ENCODE assay signal across 8 cellular contexts in the genomic region with DNA sequence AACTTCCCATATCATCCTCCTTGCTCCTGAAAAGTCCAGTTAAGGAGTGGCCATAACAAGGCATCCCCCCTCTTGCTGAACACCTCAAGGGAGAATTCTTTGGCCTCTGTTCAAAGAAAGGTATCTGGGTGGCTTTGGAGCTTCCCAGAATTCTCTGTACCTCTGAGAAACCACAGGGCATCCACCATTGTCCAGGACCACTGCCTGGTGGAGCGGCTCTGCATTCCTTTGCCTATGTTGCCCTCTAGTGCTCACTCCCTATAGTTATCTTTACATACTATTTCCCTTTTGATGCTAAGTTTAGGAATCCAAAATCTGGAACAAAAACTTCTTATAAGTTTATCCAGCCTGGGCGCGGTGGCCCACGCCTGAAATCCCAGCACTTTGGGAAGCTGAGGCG. TPM values are rescaled to one million over a fixed set of nuclear protein-coding genes. Genes with fewer than 3 reads are reported as not detected.
DNase-seq lines count a peak whose midpoint lies in the region; ATAC-seq and TF ChIP-seq lines count a peak whose summit lies in the region.

No MANE protein-coding gene starts in this region.

- peaks cover 13% of the 10 kb centered on the region; the same call in 1 of the 2 replicates for H3K4me1 Mint-ChIP-seq in WTC11

- no peaks in the 10 kb centered on the region for H3K4me1 ChIP-seq in right atrium auricular region

- no peak overlapping the region for H3K27ac ChIP-seq in right atrium auricular region

- no peak overlapping the region for H3K4me3 Mint-ChIP-seq in WTC11

- TF ChIP-seq CTCF in BJ (IDR thresholded peaks at IDR 0.05; ENCODE audit: insufficient read depth, low read depth, low read length) (peak; percentile 59), WTC11 (IDR thresholded peaks at IDR 0.05) (peak; percentile 64), right atrium auricular region (IDR thresholded peaks at IDR 0.05) (peak; percentile 28 to 66)

- H3K27me3 ChIP-seq in BJ (ENCODE audit: control insufficient read depth, insufficient read depth, low read length): no peaks in the 10 kb centered on the region; the same call in 1 of the 2 replicates
- no peaks in the 10 kb centered on the region for H3K27me3 ChIP-seq in right atrium auricular region

- no peaks in the 10 kb centered on the region for H3K36me3 ChIP-seq in BJ (ENCODE audit: control insufficient read depth, insufficient read depth, low read length)
- no peaks in the 10 kb centered on the region for H3K36me3 ChIP-seq in right atrium auricular region

- H3K27me3 Mint-ChIP-seq in WTC11 (ENCODE audit: low read depth): no peaks in the 10 kb centered on the region

- H3K27ac Mint-ChIP-seq in WTC11: no peak overlapping the region

- CTCF ChIA-PET in BJ (lab: Yijun Ruan, JAX): interaction anchor here (0.8 to 5.1 kb wide), 15 partner anchors 9 to 843 kb away, joined by 3 to 52 read pairs (median 3); partner anchors contain the start of gene CHD9
- CTCF ChIA-PET in WTC11 (lab: Charles Lee): interaction anchor here (0.6 to 2.4 kb wide), 30 partner anchors 11 to 953 kb away, joined by 3 to 28 read pairs (median 4); partner anchors contain the start of gene CHD9NB

- POLR2A ChIA-PET in BJ (lab: Charles Lee): no interaction called here
- POLR2A ChIA-PET in WTC11 (lab: Charles Lee): no interaction called here

- DNase-seq in BJ (ENCODE audit: low read depth) (no peak), GM19240 (ENCODE audit: insufficient read length, low spot score) (peak; percentile 17), NCI-H2081 (lab: John Stamatoyannopoulos, UW) (peak; percentile 50), WTC11 (ENCODE audit: low spot score) (peak; percentile 51), right atrium auricular region (ENCODE audit: low spot score) (no peak), stromal cell of bone marrow (ENCODE audit: low read depth) (peak; percentile 13)
- no peak for DNase-seq in effector CD8-positive, alpha-beta T cell (lab: John Stamatoyannopoulos, UW)

- ATAC-seq in WTC11: peak; percentile 96
- ATAC-seq in GM19328 (IDR thresholded peaks at IDR 0.05; ENCODE audit: unreplicated experiment): no peak

- peaks cover 9% of the 10 kb centered on the region for H3K9me3 Mint-ChIP-seq in WTC11

- H3K4me3 ChIP-seq in BJ (ENCODE audit: low read depth, low read length) (no peak overlapping the region), right atrium auricular region (no peak overlapping the region)

- no peaks in the 10 kb centered on the region for H3K36me3 Mint-ChIP-seq in WTC11

- H3K9me3 ChIP-seq in right atrium auricular region: no peaks in the 10 kb centered on the region

TF ChIP-seq in WTC11, 78 proteins besides CTCF, POLR2A, EP300 and RAD21 (continues in another document):
- TF ChIP-seq, protein P1, sequence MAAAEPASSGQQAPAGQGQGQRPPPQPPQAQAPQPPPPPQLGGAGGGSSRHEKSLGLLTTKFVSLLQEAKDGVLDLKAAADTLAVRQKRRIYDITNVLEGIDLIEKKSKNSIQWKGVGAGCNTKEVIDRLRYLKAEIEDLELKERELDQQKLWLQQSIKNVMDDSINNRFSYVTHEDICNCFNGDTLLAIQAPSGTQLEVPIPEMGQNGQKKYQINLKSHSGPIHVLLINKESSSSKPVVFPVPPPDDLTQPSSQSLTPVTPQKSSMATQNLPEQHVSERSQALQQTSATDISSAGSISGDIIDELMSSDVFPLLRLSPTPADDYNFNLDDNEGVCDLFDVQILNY (CRISPR knock-in tag; IDR thresholded peaks at IDR 0.05): no peak
- TF ChIP-seq, protein P2, sequence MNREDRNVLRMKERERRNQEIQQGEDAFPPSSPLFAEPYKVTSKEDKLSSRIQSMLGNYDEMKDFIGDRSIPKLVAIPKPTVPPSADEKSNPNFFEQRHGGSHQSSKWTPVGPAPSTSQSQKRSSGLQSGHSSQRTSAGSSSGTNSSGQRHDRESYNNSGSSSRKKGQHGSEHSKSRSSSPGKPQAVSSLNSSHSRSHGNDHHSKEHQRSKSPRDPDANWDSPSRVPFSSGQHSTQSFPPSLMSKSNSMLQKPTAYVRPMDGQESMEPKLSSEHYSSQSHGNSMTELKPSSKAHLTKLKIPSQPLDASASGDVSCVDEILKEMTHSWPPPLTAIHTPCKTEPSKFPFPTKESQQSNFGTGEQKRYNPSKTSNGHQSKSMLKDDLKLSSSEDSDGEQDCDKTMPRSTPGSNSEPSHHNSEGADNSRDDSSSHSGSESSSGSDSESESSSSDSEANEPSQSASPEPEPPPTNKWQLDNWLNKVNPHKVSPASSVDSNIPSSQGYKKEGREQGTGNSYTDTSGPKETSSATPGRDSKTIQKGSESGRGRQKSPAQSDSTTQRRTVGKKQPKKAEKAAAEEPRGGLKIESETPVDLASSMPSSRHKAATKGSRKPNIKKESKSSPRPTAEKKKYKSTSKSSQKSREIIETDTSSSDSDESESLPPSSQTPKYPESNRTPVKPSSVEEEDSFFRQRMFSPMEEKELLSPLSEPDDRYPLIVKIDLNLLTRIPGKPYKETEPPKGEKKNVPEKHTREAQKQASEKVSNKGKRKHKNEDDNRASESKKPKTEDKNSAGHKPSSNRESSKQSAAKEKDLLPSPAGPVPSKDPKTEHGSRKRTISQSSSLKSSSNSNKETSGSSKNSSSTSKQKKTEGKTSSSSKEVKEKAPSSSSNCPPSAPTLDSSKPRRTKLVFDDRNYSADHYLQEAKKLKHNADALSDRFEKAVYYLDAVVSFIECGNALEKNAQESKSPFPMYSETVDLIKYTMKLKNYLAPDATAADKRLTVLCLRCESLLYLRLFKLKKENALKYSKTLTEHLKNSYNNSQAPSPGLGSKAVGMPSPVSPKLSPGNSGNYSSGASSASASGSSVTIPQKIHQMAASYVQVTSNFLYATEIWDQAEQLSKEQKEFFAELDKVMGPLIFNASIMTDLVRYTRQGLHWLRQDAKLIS (CRISPR knock-in tag; IDR thresholded peaks at IDR 0.05; ENCODE audit: borderline replicate concordance): no peak
- TF ChIP-seq MLX (CRISPR knock-in tag; IDR thresholded peaks at IDR 0.05): no peak
- no peak for TF ChIP-seq ERG (CRISPR knock-in tag; IDR thresholded peaks at IDR 0.05)
- TF ChIP-seq SMAD3 (CRISPR knock-in tag; IDR thresholded peaks at IDR 0.05; ENCODE audit: borderline replicate concordance): no peak
- no peak for TF ChIP-seq ATF2 (CRISPR knock-in tag; IDR thresholded peaks at IDR 0.05; ENCODE audit: borderline replicate concordance, low read depth)
- no peak for TF ChIP-seq MYBL2 (CRISPR knock-in tag; IDR thresholded peaks at IDR 0.05)

RNA-seq across cellular contexts. Expression of gene CHD9NB, which starts 30.3 kb away (rescaled TPM):
- polyA plus RNA-seq in BJ (2011; rRNA removed): 0.71 and 0.78 TPM in 2 replicates
- 3.0 and 4.3 TPM in 2 replicates for polyA minus RNA-seq in BJ (2011; rRNA and poly(A)+ RNA removed)
- total RNA-seq in WTC11 (2021): 2.9 to 3.5 TPM (median 3.0 TPM) in 3 replicates
- under 1 TPM; 0.33 to 0.67 TPM for total RNA-seq in right atrium auricular region

RNA-seq across cellular contexts. Expression of gene CHD9, which starts 32.4 kb away (rescaled TPM):
- 13.1 and 30.0 TPM in 2 replicates for polyA plus RNA-seq in BJ (2011; rRNA removed)
- 31.5 and 37.6 TPM in 2 replicates for polyA minus RNA-seq in BJ (2011; rRNA and poly(A)+ RNA removed)
- total RNA-seq in WTC11 (2021) (29.8 to 34.3 TPM (median 31.3 TPM) in 3 replicates), right atrium auricular region (10 to 100 TPM; 49.8 to 54.1 TPM)

Comparison
In these comparisons a context has a peak if more than half of its experiments do, and no peak if none do; other contexts are left out.
1. DNase-seq: peak in GM19240 (single experiment), NCI-H2081 (2 of 2), WTC11 (single experiment) and stromal cell of bone marrow (single experiment); none in BJ (single experiment), right atrium auricular region (single experiment) and effector CD8-positive, alpha-beta T cell (single experiment).
2. Peak in every context shown above with its lines, with median percentiles within 50 percentile points of each other: CTCF ChIP-seq.